Comparison of ENCODE assay signal across 8 cellular contexts in the genomic region with DNA sequence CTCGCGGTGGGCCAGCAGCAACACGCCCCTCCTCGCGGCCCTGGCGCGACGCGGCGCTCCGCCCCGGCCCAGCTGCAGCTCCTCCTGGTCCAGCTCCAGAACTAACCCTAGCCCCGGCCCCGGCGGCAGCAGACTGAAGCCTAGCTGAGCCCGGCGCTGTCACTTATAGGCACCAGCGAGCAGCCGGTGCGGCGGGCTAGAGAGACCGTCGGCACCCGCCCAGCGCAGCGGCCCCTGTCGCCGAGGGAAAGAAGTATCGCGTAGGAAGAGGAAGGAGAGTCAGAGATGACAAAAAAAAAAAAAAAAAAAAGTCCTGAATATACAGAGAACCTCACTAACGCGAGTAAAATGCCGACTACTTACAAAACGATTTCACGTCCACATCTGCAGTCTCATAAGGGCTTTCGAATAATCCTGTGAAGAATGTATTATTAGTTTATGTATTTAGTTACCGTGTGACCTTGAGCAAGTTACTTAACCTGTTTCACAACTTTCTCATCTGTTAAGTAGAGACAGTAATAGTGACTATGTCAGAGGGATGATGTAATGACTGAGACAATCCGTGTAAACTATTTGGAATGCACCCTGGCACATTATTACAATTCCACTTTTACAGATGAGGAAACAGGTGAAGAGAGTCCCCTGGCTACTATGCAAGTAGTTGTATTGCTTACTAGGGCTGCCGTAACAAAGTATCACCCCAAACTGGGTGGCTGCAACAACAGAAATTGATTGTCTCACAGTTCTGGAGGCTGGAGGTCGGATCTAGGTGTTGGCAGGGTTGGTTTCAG. TPM values are rescaled to one million over a fixed set of nuclear protein-coding genes. Genes with fewer than 3 reads are reported as not detected.
DNase-seq lines count a peak whose midpoint lies in the region; ATAC-seq and TF ChIP-seq lines count a peak whose summit lies in the region.

TSS of gene SLC9A1 (minus strand) at position 135 of the 791 bp plus-strand sequence. CDS start 791 bp downstream, outside the sequence.

- peak; percentile 93 for DNase-seq in GM10266 (ENCODE audit: extremely low spot score)
- DNase-seq in NCI-H1048 (lab: John Stamatoyannopoulos, UW): peak; percentile 79
- DNase-seq in activated naive CD8-positive, alpha-beta T cell treated with anti-CD3 and anti-CD28 coated beads, Interleukin-2, amount 50 U/mL, for 16 hours (ENCODE audit: low read depth, low spot score): peak; percentile 79
- DNase-seq in Right ventricle myocardium superior: peak; percentile 97
- peak; percentile 97 for DNase-seq in transverse colon

- no peaks in the 10 kb centered on the region for H3K27me3 ChIP-seq in SU-DHL-6 (ENCODE audit: low read length)
- no peaks in the 10 kb centered on the region for H3K27me3 ChIP-seq in parathyroid adenoma (ENCODE audit: control insufficient read depth, insufficient read depth, low read length)
- H3K27me3 ChIP-seq in transverse colon: no peaks in the 10 kb centered on the region

- peak within 1 kb of the TSS; percentile 89 for H3K9ac ChIP-seq in SU-DHL-6 (ENCODE audit: low read length)
- no peak within 1 kb of the TSS for H3K9ac ChIP-seq in parathyroid adenoma

- H3K79me2 ChIP-seq in SU-DHL-6 (ENCODE audit: insufficient read depth, low read length) (no peaks in the 10 kb centered on the region), parathyroid adenoma (no peaks in the 10 kb centered on the region)

- H3K27ac ChIP-seq in SU-DHL-6 (ENCODE audit: low read depth, low read length) (peak within 1 kb of the TSS; percentile 33; the same call in 1 of the 2 replicates), parathyroid adenoma (peak within 1 kb of the TSS; percentile 79), transverse colon (peak within 1 kb of the TSS; percentile 90 to 97 (median 92))

- peak; percentile 11 for TF ChIP-seq EP300 in transverse colon (IDR thresholded peaks at IDR 0.05; ENCODE audit: low read depth)

- WGBS in transverse colon (ENCODE audit: low coverage in 1 of 2), 2 donors: 1 to 3% methylated on average over 13 to 40 of the region's 40 CpGs

- H3K9me2 ChIP-seq in SU-DHL-6 (replicated peaks; ENCODE audit: insufficient read depth, low read length): no peaks in the 10 kb centered on the region

- H3K4me2 ChIP-seq in SU-DHL-6 (ENCODE audit: low read depth, low read length, poor library complexity, severe bottlenecking): peak within 1 kb of the TSS; percentile 94
- peak within 1 kb of the TSS; percentile 96 for H3K4me2 ChIP-seq in parathyroid adenoma (ENCODE audit: low read length)

- no peaks in the 10 kb centered on the region for H4K20me1 ChIP-seq in SU-DHL-6 (ENCODE audit: low read depth, low read length)

- in situ Hi-C loops in transverse colon (cut with MboI; ENCODE audit: low pct_ligation_motif_present in 1 of 4, low pct_unique_long_range_greater_than_20kb in 1 of 4, low sequenced_read_pairs in 3 of 4): no loop called here

- no peaks in the 10 kb centered on the region for H3F3A ChIP-seq in SU-DHL-6 (ENCODE audit: insufficient read depth)

- H3K9me3 ChIP-seq in SU-DHL-6 (ENCODE audit: insufficient read depth, low read length): no peaks in the 10 kb centered on the region
- H3K9me3 ChIP-seq in parathyroid adenoma (ENCODE audit: control insufficient read depth, low read length): no peaks in the 10 kb centered on the region
- H3K9me3 ChIP-seq in transverse colon: no peaks in the 10 kb centered on the region

- H2AFZ ChIP-seq in SU-DHL-6 (ENCODE audit: low read depth, low read length, severe bottlenecking): peak within 1 kb of the TSS; percentile 93
- peak within 1 kb of the TSS; percentile 87 for H2AFZ ChIP-seq in parathyroid adenoma

- TF ChIP-seq CTCF in GM10266 (IDR thresholded peaks at IDR 0.05; ENCODE audit: control insufficient read depth, insufficient read depth, low read depth, missing control alignments) (peak; percentile 87), SU-DHL-6 (IDR thresholded peaks at IDR 0.05; ENCODE audit: insufficient read depth, low read length, poor library complexity, severe bottlenecking) (peak; percentile 76), parathyroid adenoma (IDR thresholded peaks at IDR 0.05) (peak; percentile 53), transverse colon (IDR thresholded peaks at IDR 0.05) (peak; percentile 68 to 90 (median 76))

- ATAC-seq in HG02571 (IDR thresholded peaks at IDR 0.05; ENCODE audit: unreplicated experiment) (peak; percentile 79), Right ventricle myocardium superior (ENCODE audit: poor library complexity) (peak; percentile 85)

- TF ChIP-seq POLR2A in transverse colon (IDR thresholded peaks at IDR 0.05): peak; percentile 98

- intact Hi-C loops in Right ventricle myocardium superior (cut with DNase I): loop anchor here (5.0 kb wide), 1 partner anchor 38 kb away; no protein-coding TSS in a partner anchor
- intact Hi-C loops in transverse colon (cut with DNase I; ENCODE audit: low total_unique reads): loop anchor here (5.0 kb wide), 1 partner anchor 38 kb away; no protein-coding TSS in a partner anchor

- H3K4me1 ChIP-seq in parathyroid adenoma: peaks cover 8% of the 10 kb centered on the region
- peaks cover 34 to 50% (median 39%) of the 10 kb centered on the region in 4 donors for H3K4me1 ChIP-seq in transverse colon

- no peaks in the 10 kb centered on the region for H3K36me3 ChIP-seq in SU-DHL-6 (ENCODE audit: low read length)
- H3K36me3 ChIP-seq in parathyroid adenoma (ENCODE audit: control insufficient read depth, insufficient read depth, low read length): no peaks in the 10 kb centered on the region
- no peaks in the 10 kb centered on the region for H3K36me3 ChIP-seq in transverse colon

- H3K4me3 ChIP-seq in SU-DHL-6 (ENCODE audit: insufficient read depth, low read length, poor library complexity, severe bottlenecking): peak within 1 kb of the TSS; percentile 83
- H3K4me3 ChIP-seq in parathyroid adenoma (ENCODE audit: low read depth, low read length): peak within 1 kb of the TSS; percentile 63
- H3K4me3 ChIP-seq in transverse colon: peak within 1 kb of the TSS; percentile 64 to 95 (median 78)

RNA-seq across cellular contexts. Expression of gene SLC9A1, which starts in this region (rescaled TPM):
- total RNA-seq in Right ventricle myocardium superior (17.6 TPM), transverse colon (100 to 1,000 TPM in 2 of 4 donors, 10 to 100 TPM in 2; 17.9 to 140 (median 101) TPM)

Comparison
In these comparisons a context has a peak if more than half of its experiments do, and no peak if none do; other contexts are left out.
1. Peak in every context shown above with its lines: DNase-seq, ATAC-seq, H3K4me3 ChIP-seq and H3K27ac ChIP-seq.
2. H3K27ac ChIP-seq: peak in every context shown above with its lines; median percentile 92 in transverse colon; 79 in parathyroid adenoma; 33 in SU-DHL-6.